Comparison of ENCODE assay signal across 13 cellular contexts in the genomic region with DNA sequence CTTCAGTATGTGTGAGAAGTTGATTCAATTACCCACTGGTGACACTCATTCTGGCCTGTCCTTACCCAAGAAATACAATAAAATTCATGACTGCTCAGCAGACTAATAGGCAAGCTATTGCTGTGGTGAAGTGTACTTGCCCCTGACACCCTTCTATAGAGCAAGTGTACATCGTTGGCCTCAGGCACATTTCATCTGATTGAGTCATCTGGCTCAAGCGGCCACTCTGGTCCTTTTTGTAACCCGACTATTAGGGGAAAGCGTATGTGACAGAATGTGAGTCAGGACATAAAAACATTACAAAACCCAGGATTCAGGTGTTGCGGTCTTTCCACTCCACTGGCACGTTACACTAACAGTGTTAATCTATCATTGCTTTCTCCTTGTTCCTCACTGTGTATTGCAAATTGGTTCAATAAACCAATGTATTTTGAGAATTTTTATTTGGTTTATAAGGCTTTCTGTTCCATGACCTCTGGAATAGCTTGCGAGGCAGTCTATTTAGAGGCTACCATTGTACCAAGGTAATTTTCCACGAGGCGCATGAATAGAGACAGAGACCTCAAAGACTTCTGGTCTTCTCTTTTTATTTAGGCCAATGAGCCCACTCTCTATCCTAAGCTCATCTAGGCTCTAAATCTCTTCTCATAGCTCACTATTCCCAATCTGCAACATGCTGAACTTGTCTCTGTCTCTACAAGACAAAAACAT. TPM values are rescaled to one million over a fixed set of nuclear protein-coding genes. Genes with fewer than 3 reads are reported as not detected.
DNase-seq lines count a peak whose midpoint lies in the region; ATAC-seq and TF ChIP-seq lines count a peak whose summit lies in the region.
"Had no signal": no experiment of that assay in that cellular context is flagged by ENCODE, and none has a peak within 500 bp of the region (broad histone marks: within the 10 kb centered on the region; RNA-seq: fewer than 3 reads in every experiment).

No MANE protein-coding gene starts in this region.

- H3K36me3 Mint-ChIP-seq in osteocyte (ENCODE audit: unreplicated experiment), result peaks cover 7% of the 10 kb centered on the region
- no peaks in the 10 kb centered on the region for H3K36me3 Mint-ChIP-seq in activated T-helper 2 cell treated with anti-CD3 and anti-CD28 coated beads, Interferon-gamma antibody, Interleukin-2, Interleukin-4, amounts not matched to agents 10 μg/mL and 5 μg/mL and 100 μg/mL, durations not matched to agents 14 hours and 24 hours and 36 hours (ENCODE audit: low read depth)
- peaks cover 5% of the 10 kb centered on the region for H3K36me3 Mint-ChIP-seq in CD4-positive, alpha-beta T cell (ENCODE audit: low read depth)

- H3K27ac Mint-ChIP-seq in osteocyte (ENCODE audit: unreplicated experiment), result peak overlapping the region; percentile 85
- H3K27ac Mint-ChIP-seq in activated T-helper 2 cell treated with anti-CD3 and anti-CD28 coated beads, Interferon-gamma antibody, Interleukin-2, Interleukin-4, amounts not matched to agents 10 μg/mL and 5 μg/mL and 100 μg/mL, durations not matched to agents 14 hours and 24 hours and 36 hours, result no peak overlapping the region
- no peak overlapping the region for H3K27ac Mint-ChIP-seq in CD4-positive, alpha-beta T cell
- H3K27ac Mint-ChIP-seq: nephron had no signal

- peak; percentile 97 for ATAC-seq in Panc1
- ATAC-seq in CD4-positive, alpha-beta T cell (ENCODE audit: poor library complexity), result no peak

- no peaks in the 10 kb centered on the region for H3K9me3 ChIP-seq in Panc1 (ENCODE audit: control insufficient read depth, insufficient read depth, low read depth, low read length)
- no peaks in the 10 kb centered on the region for H3K9me3 ChIP-seq in CD4-positive, alpha-beta T cell (ENCODE audit: control insufficient read depth, low read length)
- H3K9me3 ChIP-seq: vagina had no signal

- no peaks in the 10 kb centered on the region for H3K27me3 Mint-ChIP-seq in osteocyte (ENCODE audit: unreplicated experiment)
- peaks cover 9% of the 10 kb centered on the region for H3K27me3 Mint-ChIP-seq in activated T-helper 2 cell treated with anti-CD3 and anti-CD28 coated beads, Interferon-gamma antibody, Interleukin-2, Interleukin-4, amounts not matched to agents 10 μg/mL and 5 μg/mL and 100 μg/mL, durations not matched to agents 14 hours and 24 hours and 36 hours (ENCODE audit: low read depth)
- H3K27me3 Mint-ChIP-seq in CD4-positive, alpha-beta T cell, result no peaks in the 10 kb centered on the region

- H3K4me3 Mint-ChIP-seq in osteocyte (ENCODE audit: unreplicated experiment), result no peak overlapping the region
- no peak overlapping the region for H3K4me3 Mint-ChIP-seq in activated T-helper 2 cell treated with anti-CD3 and anti-CD28 coated beads, Interferon-gamma antibody, Interleukin-2, Interleukin-4, amounts not matched to agents 10 μg/mL and 5 μg/mL and 100 μg/mL, durations not matched to agents 14 hours and 24 hours and 36 hours (ENCODE audit: low read depth)
- H3K4me3 Mint-ChIP-seq in CD4-positive, alpha-beta T cell, result no peak overlapping the region
- H3K4me3 Mint-ChIP-seq: nephron had no signal

- H3K4me3 ChIP-seq in Panc1 (ENCODE audit: low read depth in 2 of 2, low read length in 2 of 2) (0 out of 4 replicates have a peak overlapping the region, but pooled peaks of 1 of the 2 experiments have one; percentile 6), epithelial cell of esophagus (ENCODE audit: low read length) (no peak overlapping the region)
- H3K4me3 ChIP-seq: vagina had no signal

- DNase-seq in GM03348 (ENCODE audit: low spot score) (peak; percentile 47), Panc1 (ENCODE audit: low read depth, low spot score) (peak; percentile 96), epithelial cell of esophagus (ENCODE audit: low read depth) (peak; percentile 93), osteocyte (ENCODE audit: extremely low spot score, unreplicated experiment) (no peak), NCI-H524 (lab: John Stamatoyannopoulos, UW) (no peak), NCI-H187 (lab: John Stamatoyannopoulos, UW) (no peak)
- DNase-seq in activated T-helper 2 cell treated with anti-CD3 and anti-CD28 coated beads, Interferon-gamma antibody, Interleukin-2, Interleukin-4, amounts not matched to agents 10 μg/mL and 5 μg/mL and 100 μg/mL, durations not matched to agents 14 hours and 24 hours and 36 hours (ENCODE audit: low spot score), result no peak
- DNase-seq in CD4-positive, alpha-beta T cell, result no peak
- DNase-seq: aorta, DMS 273 treated with DMSO at 0.1 percent for 48 hours, NCI-H1694 had no signal

- POLR2A ChIA-PET in Panc1 (lab: Charles Lee), result no interaction called here
- POLR2A ChIA-PET in CD4-positive, alpha-beta T cell (lab: Charles Lee), result no interaction called here

- no peaks in the 10 kb centered on the region for H3K27me3 ChIP-seq in Panc1 (ENCODE audit: control insufficient read depth, insufficient read depth, low read length)
- no peaks in the 10 kb centered on the region for H3K27me3 ChIP-seq in CD4-positive, alpha-beta T cell (ENCODE audit: control insufficient read depth, insufficient read depth, low read length)
- H3K27me3 ChIP-seq: vagina had no signal

- BruUV-seq in Panc1 (replicated peaks; lab: Mats Ljungman, UMichigan), result TSS peak; percentile 21

- in situ Hi-C loops in Panc1 (cut with HindIII; ENCODE audit: low pct_unique_long_range_greater_than_20kb, low sequenced_read_pairs), result no loop called here

- H3K36me3 ChIP-seq in Panc1 (ENCODE audit: control insufficient read depth, insufficient read depth, low read length), result peaks cover 9% of the 10 kb centered on the region
- H3K36me3 ChIP-seq: vagina had no signal

- peaks cover 19% of the 10 kb centered on the region for H3K4me1 ChIP-seq in Panc1 (ENCODE audit: control insufficient read depth, insufficient read depth, low read length)
- H3K4me1 ChIP-seq: vagina had no signal

- H3K9me3 Mint-ChIP-seq in osteocyte (ENCODE audit: unreplicated experiment), result no peaks in the 10 kb centered on the region
- no peaks in the 10 kb centered on the region for H3K9me3 Mint-ChIP-seq in activated T-helper 2 cell treated with anti-CD3 and anti-CD28 coated beads, Interferon-gamma antibody, Interleukin-2, Interleukin-4, amounts not matched to agents 10 μg/mL and 5 μg/mL and 100 μg/mL, durations not matched to agents 14 hours and 24 hours and 36 hours
- H3K9me3 Mint-ChIP-seq in CD4-positive, alpha-beta T cell, result no peaks in the 10 kb centered on the region
- H3K9me3 Mint-ChIP-seq: nephron had no signal

- no peak for TF ChIP-seq CTCF in Panc1 (IDR thresholded peaks at IDR 0.05)
- TF ChIP-seq CTCF in epithelial cell of esophagus (IDR thresholded peaks at IDR 0.05; ENCODE audit: insufficient read depth, low read depth, low read length, missing control alignments), result no peak
- TF ChIP-seq CTCF in osteocyte (IDR thresholded peaks at IDR 0.05), result no peak
- TF ChIP-seq CTCF in CD4-positive, alpha-beta T cell (IDR thresholded peaks at IDR 0.05), result no peak

- CTCF ChIA-PET in Panc1 (lab: Charles Lee), result no interaction called here
- CTCF ChIA-PET in CD4-positive, alpha-beta T cell (lab: Charles Lee), result no interaction called here

- H3K4me1 Mint-ChIP-seq in osteocyte (ENCODE audit: unreplicated experiment), result peaks cover 38% of the 10 kb centered on the region
- no peaks in the 10 kb centered on the region for H3K4me1 Mint-ChIP-seq in activated T-helper 2 cell treated with anti-CD3 and anti-CD28 coated beads, Interferon-gamma antibody, Interleukin-2, Interleukin-4, amounts not matched to agents 10 μg/mL and 5 μg/mL and 100 μg/mL, durations not matched to agents 14 hours and 24 hours and 36 hours (ENCODE audit: low read depth)
- H3K4me1 Mint-ChIP-seq in CD4-positive, alpha-beta T cell (ENCODE audit: low read depth), result no peaks in the 10 kb centered on the region
- H3K4me1 Mint-ChIP-seq: nephron had no signal

- H3K27ac ChIP-seq in Panc1 (ENCODE audit: low read length), result peak overlapping the region; percentile 78
- no peak overlapping the region for H3K27ac ChIP-seq in CD4-positive, alpha-beta T cell (ENCODE audit: low read depth, low read length)
- H3K27ac ChIP-seq: vagina had no signal

- intact Hi-C loops in Panc1 (cut with micrococcal nuclease; ENCODE audit: unreplicated experiment), result no loop called here
- intact Hi-C loops in activated T-helper 2 cell treated with anti-CD3 and anti-CD28 coated beads, Interferon-gamma antibody, Interleukin-2, Interleukin-4, amounts not matched to agents 10 μg/mL and 5 μg/mL and 100 μg/mL, durations not matched to agents 14 hours and 24 hours and 36 hours (cut with micrococcal nuclease), result no loop called here
- intact Hi-C loops in CD4-positive, alpha-beta T cell (cut with DNase I, micrococcal nuclease), result no loop called here

RNA-seq across cellular contexts. Expression of gene TTC32, which starts 10.2 kb away (rescaled TPM):
- total RNA-seq in Panc1 (2021; ENCODE audit: unreplicated experiment) (12.7 TPM), osteocyte (13.1 and 16.1 TPM in 2 replicates)
- polyA plus RNA-seq in Panc1 (2012; ENCODE audit: insufficient read length), result 3.0 TPM
- total RNA-seq in activated T-helper 2 cell treated with anti-CD3 and anti-CD28 coated beads, Interferon-gamma antibody, Interleukin-2, Interleukin-4, amounts not matched to agents 10 μg/mL and 5 μg/mL and 100 μg/mL, durations not matched to agents 14 hours and 24 hours and 36 hours, result 14.8 TPM in 2 replicates
- total RNA-seq in CD4-positive, alpha-beta T cell, result 10 to 100 TPM; 53.1 to 54.2 TPM

Comparison
In these comparisons a context has a peak if more than half of its experiments do, and no peak if none do; other contexts are left out.
1. DNase-seq: peak in GM03348 (single experiment), Panc1 (single experiment) and epithelial cell of esophagus (single experiment); none in osteocyte (single experiment), activated T-helper 2 cell treated with anti-CD3 and anti-CD28 coated beads, Interferon-gamma antibody, Interleukin-2, Interleukin-4, amounts not matched to agents 10 μg/mL and 5 μg/mL and 100 μg/mL, durations not matched to agents 14 hours and 24 hours and 36 hours (single experiment), CD4-positive, alpha-beta T cell (0 of 10), NCI-H524 (0 of 2) and NCI-H187 (0 of 2).